In genomic region chr16:50695017-50696000, GRCh38 we compare ENCODE assay signal across 13 cellular contexts. TPM values are rescaled to one million over a fixed set of nuclear protein-coding genes. Genes with fewer than 3 reads are reported as not detected.
DNase-seq lines count a peak whose midpoint lies in the region; ATAC-seq and TF ChIP-seq lines count a peak whose summit lies in the region.
"Had no signal": no experiment of that assay in that cellular context is flagged by ENCODE, and none has a peak within 500 bp of the region (broad histone marks: within the 10 kb centered on the region; RNA-seq: fewer than 3 reads in every experiment).

No MANE protein-coding gene starts in this region.

- DNase-seq in T-helper 1 cell (no peak), Peyer's patch (no peak), foreskin keratinocyte (no peak), HFFc6 (no peak)
- no peak for DNase-seq in stimulated activated naive CD4-positive, alpha-beta T cell treated with Interleukin-2 at 50 U/mL for 16 hours (lab: John Stamatoyannopoulos, UW)
- DNase-seq: activated CD8-positive, alpha-beta memory T cell treated with anti-CD3 and anti-CD28 coated beads, Interleukin-2, amount 50 U/mL, for 4 hours; NCI-H345; SW 1271 had no signal

- H3K27me3 Mint-ChIP-seq in T-helper 1 cell treated with Interleukin-12 subunit alpha and Interleukin-12 subunit beta and Interleukin-4 antibody, amounts not matched to agents 30 μg/mL and 1 μg/mL, for 36 hours (ENCODE audit: low read depth), result peaks cover 17% of the 10 kb centered on the region
- peaks cover 13% of the 10 kb centered on the region; the same call in 1 of the 2 replicates for H3K27me3 Mint-ChIP-seq in HFFc6 (ENCODE audit: insufficient read depth)

- H3K9me3 ChIP-seq in Peyer's patch, result no peaks in the 10 kb centered on the region

- H3K36me3 ChIP-seq in Peyer's patch, result no peaks in the 10 kb centered on the region

- H3K4me3 ChIP-seq in Peyer's patch (no peak overlapping the region), skin epidermis (peak overlapping the region in 2 of 7 experiments; percentile 52 to 54)

- peaks cover 15% of the 10 kb centered on the region for H3K36me3 Mint-ChIP-seq in T-helper 1 cell treated with Interleukin-12 subunit alpha and Interleukin-12 subunit beta and Interleukin-4 antibody, amounts not matched to agents 30 μg/mL and 1 μg/mL, for 36 hours (ENCODE audit: low read depth)
- no peaks in the 10 kb centered on the region for H3K36me3 Mint-ChIP-seq in HFFc6 (ENCODE audit: low read depth)
- H3K36me3 Mint-ChIP-seq: type B pancreatic cell had no signal

- H3K4me3 Mint-ChIP-seq in T-helper 1 cell treated with Interleukin-12 subunit alpha and Interleukin-12 subunit beta and Interleukin-4 antibody, amounts not matched to agents 30 μg/mL and 1 μg/mL, for 36 hours, result peak overlapping the region; percentile 14
- no peak overlapping the region for H3K4me3 Mint-ChIP-seq in HFFc6

- H3K27ac ChIP-seq in Peyer's patch (peak overlapping the region in 3 of 4 donors; percentile 61 to 77 (median 69)), foreskin keratinocyte (peak overlapping the region; percentile 88), skin epidermis (peak overlapping the region in 20 of 21 experiments; percentile 67 to 94 (median 84))

- ATAC-seq in foreskin keratinocyte (no peak), GM19463 (IDR thresholded peaks at IDR 0.05; ENCODE audit: unreplicated experiment) (no peak)

- TF ChIP-seq CTCF in Peyer's patch (IDR thresholded peaks at IDR 0.05) (no peak), foreskin keratinocyte (conservative IDR thresholded peaks at IDR 0.05) (no peak), HFFc6 (IDR thresholded peaks at IDR 0.05) (no peak)

- H3K4me1 ChIP-seq in Peyer's patch (peaks cover 7 to 38% (median 19%) of the 10 kb centered on the region in 4 donors), foreskin keratinocyte (peaks cover 7% of the 10 kb centered on the region)

- no peaks in the 10 kb centered on the region for H3K9me3 Mint-ChIP-seq in T-helper 1 cell treated with Interleukin-12 subunit alpha and Interleukin-12 subunit beta and Interleukin-4 antibody, amounts not matched to agents 30 μg/mL and 1 μg/mL, for 36 hours
- no peaks in the 10 kb centered on the region for H3K9me3 Mint-ChIP-seq in HFFc6
- H3K9me3 Mint-ChIP-seq: type B pancreatic cell had no signal

- peaks cover 55% of the 10 kb centered on the region for H3K4me1 Mint-ChIP-seq in T-helper 1 cell treated with Interleukin-12 subunit alpha and Interleukin-12 subunit beta and Interleukin-4 antibody, amounts not matched to agents 30 μg/mL and 1 μg/mL, for 36 hours (ENCODE audit: low read depth)
- H3K4me1 Mint-ChIP-seq in HFFc6 (ENCODE audit: low read depth), result peaks cover 10% of the 10 kb centered on the region

- peak overlapping the region; percentile 54 for H3K27ac Mint-ChIP-seq in T-helper 1 cell treated with Interleukin-12 subunit alpha and Interleukin-12 subunit beta and Interleukin-4 antibody, amounts not matched to agents 30 μg/mL and 1 μg/mL, for 36 hours
- H3K27ac Mint-ChIP-seq in HFFc6, result no peak overlapping the region
- H3K27ac Mint-ChIP-seq: type B pancreatic cell had no signal

- no peak for TF ChIP-seq POLR2A in Peyer's patch (IDR thresholded peaks at IDR 0.05)

- H3K27me3 ChIP-seq in Peyer's patch (no peaks in the 10 kb centered on the region), foreskin keratinocyte (no peaks in the 10 kb centered on the region)

RNA-seq across cellular contexts. Expression of gene NOD2, which starts 1.9 kb away (rescaled TPM):
- total RNA-seq in Peyer's patch (1 to 10 TPM in 2 of 4 donors, not detected in 2; 1.7 to 4.1 TPM), foreskin keratinocyte (0.92 and 1.1 TPM in 2 replicates)
- polyA plus RNA-seq in foreskin keratinocyte, result 0.44 and 0.45 TPM in 2 replicates
- not detected for total RNA-seq in HFFc6 (2021; fragmentation: NEBNext Ultra II Directional; extraction: Animal tissue kit (Norgen Biotek cat#: 25700))

RNA-seq across cellular contexts. Expression of gene SNX20, which starts 14.2 kb away (rescaled TPM):
- total RNA-seq in Peyer's patch, result 10 to 100 TPM in 1 of 4 donors, 1 to 10 TPM in 3; 1.3 to 10.7 (median 2.3) TPM
- not detected in 2 replicates for total RNA-seq in foreskin keratinocyte
- not detected in 2 replicates for polyA plus RNA-seq in foreskin keratinocyte
- not detected for total RNA-seq in HFFc6 (2021; fragmentation: NEBNext Ultra II Directional; extraction: Animal tissue kit (Norgen Biotek cat#: 25700))
- total RNA-seq: glomerular endothelial cell had no signal

RNA-seq across cellular contexts. Expression of gene CYLD, which starts 46.6 kb away (rescaled TPM):
- 10 to 100 TPM; 24.3 to 56.1 (median 30.0) TPM for total RNA-seq in Peyer's patch
- 30.0 and 30.6 TPM in 2 replicates for total RNA-seq in foreskin keratinocyte
- 8.6 and 9.0 TPM in 2 replicates for polyA plus RNA-seq in foreskin keratinocyte
- total RNA-seq in HFFc6 (2021; fragmentation: NEBNext Ultra II Directional; extraction: Animal tissue kit (Norgen Biotek cat#: 25700)), result 10 to 100 TPM; 39.4 to 52.7 (median 43.4) TPM
